1 cellular context compared by ENCODE assay signal in the genomic region with DNA sequence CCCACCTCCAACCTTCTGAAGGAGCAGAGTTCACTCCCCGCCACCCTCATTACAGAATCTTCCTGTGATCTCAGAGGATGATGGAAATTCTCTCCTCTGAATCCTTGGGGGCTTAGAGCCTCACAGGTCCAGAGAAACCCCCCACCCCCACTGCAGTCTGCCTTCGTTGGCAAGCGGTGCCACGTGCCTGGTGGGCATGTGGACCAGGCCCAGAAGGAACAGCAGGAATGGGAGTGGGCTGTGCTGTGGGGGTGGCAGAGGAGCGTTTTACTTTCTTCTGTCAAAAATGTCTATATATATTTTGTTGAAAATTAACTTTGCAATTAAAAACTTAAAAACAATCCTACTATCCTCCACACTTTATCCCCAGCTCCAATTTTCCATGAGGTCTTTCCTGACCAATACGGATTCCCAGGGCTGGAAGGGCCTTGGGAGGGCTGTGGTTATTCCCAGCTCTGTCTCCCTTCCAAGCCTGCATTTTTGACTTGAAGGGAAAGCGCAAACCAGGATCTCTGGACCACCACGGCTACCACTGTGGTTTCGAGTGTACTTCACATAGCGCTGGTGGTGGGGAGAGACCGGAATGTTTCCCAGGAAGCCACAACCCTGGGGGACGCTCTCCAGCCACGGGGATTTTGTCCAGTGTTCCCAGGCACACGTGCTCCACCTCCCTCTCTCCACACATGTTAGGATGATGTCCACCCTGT.
TF ChIP-seq lines count a peak whose summit lies in the region.

No MANE protein-coding gene starts in this region.

TF ChIP-seq in WTC11, 78 proteins besides CTCF, POLR2A, EP300 and RAD21 (continued from another document):
- TF ChIP-seq, protein P1, sequence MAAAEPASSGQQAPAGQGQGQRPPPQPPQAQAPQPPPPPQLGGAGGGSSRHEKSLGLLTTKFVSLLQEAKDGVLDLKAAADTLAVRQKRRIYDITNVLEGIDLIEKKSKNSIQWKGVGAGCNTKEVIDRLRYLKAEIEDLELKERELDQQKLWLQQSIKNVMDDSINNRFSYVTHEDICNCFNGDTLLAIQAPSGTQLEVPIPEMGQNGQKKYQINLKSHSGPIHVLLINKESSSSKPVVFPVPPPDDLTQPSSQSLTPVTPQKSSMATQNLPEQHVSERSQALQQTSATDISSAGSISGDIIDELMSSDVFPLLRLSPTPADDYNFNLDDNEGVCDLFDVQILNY (CRISPR knock-in tag; IDR thresholded peaks at IDR 0.05), result no peak
- TF ChIP-seq ZNF232 (CRISPR knock-in tag; IDR thresholded peaks at IDR 0.05), result no peak
- TF ChIP-seq, protein P2, sequence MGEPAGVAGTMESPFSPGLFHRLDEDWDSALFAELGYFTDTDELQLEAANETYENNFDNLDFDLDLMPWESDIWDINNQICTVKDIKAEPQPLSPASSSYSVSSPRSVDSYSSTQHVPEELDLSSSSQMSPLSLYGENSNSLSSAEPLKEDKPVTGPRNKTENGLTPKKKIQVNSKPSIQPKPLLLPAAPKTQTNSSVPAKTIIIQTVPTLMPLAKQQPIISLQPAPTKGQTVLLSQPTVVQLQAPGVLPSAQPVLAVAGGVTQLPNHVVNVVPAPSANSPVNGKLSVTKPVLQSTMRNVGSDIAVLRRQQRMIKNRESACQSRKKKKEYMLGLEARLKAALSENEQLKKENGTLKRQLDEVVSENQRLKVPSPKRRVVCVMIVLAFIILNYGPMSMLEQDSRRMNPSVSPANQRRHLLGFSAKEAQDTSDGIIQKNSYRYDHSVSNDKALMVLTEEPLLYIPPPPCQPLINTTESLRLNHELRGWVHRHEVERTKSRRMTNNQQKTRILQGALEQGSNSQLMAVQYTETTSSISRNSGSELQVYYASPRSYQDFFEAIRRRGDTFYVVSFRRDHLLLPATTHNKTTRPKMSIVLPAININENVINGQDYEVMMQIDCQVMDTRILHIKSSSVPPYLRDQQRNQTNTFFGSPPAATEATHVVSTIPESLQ (CRISPR knock-in tag; IDR thresholded peaks at IDR 0.05), result no peak
